ENCODE assay signal across 19 cellular contexts in genomic region chr3:75938921-75939320, GRCh38.
DNase-seq lines count a peak whose midpoint lies in the region; ATAC-seq and TF ChIP-seq lines count a peak whose summit lies in the region.
"Had no signal": no experiment of that assay in that cellular context is flagged by ENCODE, and none has a peak within 500 bp of the region (broad histone marks: within the 10 kb centered on the region; RNA-seq: fewer than 3 reads in every experiment).

No MANE protein-coding gene starts in this region.

- no peaks in the 10 kb centered on the region for H3K36me3 Mint-ChIP-seq in natural killer cell
- H3K36me3 Mint-ChIP-seq: CD14-positive monocyte; CD8-positive, alpha-beta memory T cell had no signal

- H3K79me1 ChIP-seq in IMR-90 (ENCODE audit: low read depth in 1 of 2, low read length in 2 of 2), result no peaks in the 10 kb centered on the region

- CTCF ChIA-PET in IMR-90 (lab: Yijun Ruan, JAX), result no interaction called here

- no peaks in the 10 kb centered on the region for H3K27me3 Mint-ChIP-seq in natural killer cell (ENCODE audit: low read depth in 2 of 2)
- H3K27me3 Mint-ChIP-seq: CD4-positive, alpha-beta T cell; CD8-positive, alpha-beta memory T cell had no signal

- in situ Hi-C loops in IMR-90 (cut with MboI; ENCODE audit: low sequenced_read_pairs), result no loop called here

- TF ChIP-seq POLR2A in IMR-90 (IDR thresholded peaks at IDR 0.05; ENCODE audit: low read depth, low read length), result no peak
- TF ChIP-seq POLR2A in vagina (IDR thresholded peaks at IDR 0.05), result no peak
- no peak for TF ChIP-seq POLR2A in heart left ventricle (IDR thresholded peaks at IDR 0.05)

- no peak overlapping the region for H3K14ac ChIP-seq in IMR-90 (replicated peaks; ENCODE audit: low read depth, low read length)

- H3K9me1 ChIP-seq in IMR-90 (ENCODE audit: insufficient read depth, low read length), result no peaks in the 10 kb centered on the region

- H3K4me1 Mint-ChIP-seq in natural killer cell, result no peaks in the 10 kb centered on the region
- H3K4me1 Mint-ChIP-seq: CD14-positive monocyte; CD8-positive, alpha-beta memory T cell had no signal

- H3K27ac ChIP-seq in IMR-90 (ENCODE audit: insufficient read depth, low read length) (no peak overlapping the region), SJCRH30 (no peak overlapping the region), vagina (no peak overlapping the region), heart left ventricle (no peak overlapping the region)
- H3K27ac ChIP-seq: BLaER1 treated with 17β-estradiol and CSF1 and Interleukin-3, amounts not matched to agents 10 nM and 100 nM had no signal

- H2BK15ac ChIP-seq in IMR-90 (ENCODE audit: low read depth, low read length), result no peak overlapping the region

- H3K4me1 ChIP-seq in IMR-90 (ENCODE audit: control insufficient read depth, insufficient read depth, low read length), result no peaks in the 10 kb centered on the region
- no peaks in the 10 kb centered on the region for H3K4me1 ChIP-seq in SJCRH30
- no peaks in the 10 kb centered on the region for H3K4me1 ChIP-seq in vagina
- no peaks in the 10 kb centered on the region for H3K4me1 ChIP-seq in heart left ventricle
- H3K4me1 ChIP-seq: BE2C; BLaER1 treated with 17β-estradiol and CSF1 and Interleukin-3, amounts not matched to agents 10 nM and 100 nM had no signal

- H2BK20ac ChIP-seq in IMR-90 (ENCODE audit: low read depth, low read length), result no peak overlapping the region

- no peak overlapping the region for H3K4ac ChIP-seq in IMR-90 (ENCODE audit: low read depth, low read length)

- no peak overlapping the region for H3K18ac ChIP-seq in IMR-90 (ENCODE audit: low read depth, low read length)

- H4K5ac ChIP-seq in IMR-90 (ENCODE audit: low read depth, low read length), result no peak overlapping the region

- no peak overlapping the region for H3K23ac ChIP-seq in IMR-90 (ENCODE audit: low read depth, low read length)

- intact Hi-C loops in IMR-90 (cut with micrococcal nuclease) (no loop called here), vagina (cut with DNase I) (no loop called here), natural killer cell (cut with micrococcal nuclease) (no loop called here), heart left ventricle (cut with DNase I) (no loop called here)

- H2BK5ac ChIP-seq in IMR-90 (ENCODE audit: low read depth, low read length, poor library complexity, severe bottlenecking), result no peak overlapping the region

- H3K27me3 ChIP-seq in IMR-90 (ENCODE audit: control insufficient read depth, insufficient read depth, low read length), result no peaks in the 10 kb centered on the region
- no peaks in the 10 kb centered on the region for H3K27me3 ChIP-seq in SJCRH30
- no peaks in the 10 kb centered on the region for H3K27me3 ChIP-seq in vagina
- H3K27me3 ChIP-seq in heart left ventricle, result no peaks in the 10 kb centered on the region
- H3K27me3 ChIP-seq: BE2C; BLaER1 treated with 17β-estradiol and CSF1 and Interleukin-3, amounts not matched to agents 10 nM and 100 nM had no signal

- H2AK5ac ChIP-seq in IMR-90 (ENCODE audit: low read depth, low read length), result no peak overlapping the region

- POLR2A ChIA-PET in IMR-90 (lab: Charles Lee; ENCODE audit: unreplicated experiment), result no interaction called here

- no peak overlapping the region for H3K4me3 ChIP-seq in IMR-90 (ENCODE audit: insufficient read depth, low read depth, low read length)
- no peak overlapping the region for H3K4me3 ChIP-seq in SJCRH30
- no peak overlapping the region for H3K4me3 ChIP-seq in vagina
- H3K4me3 ChIP-seq in heart left ventricle, result no peak overlapping the region
- H3K4me3 ChIP-seq: BLaER1 treated with 17β-estradiol and CSF1 and Interleukin-3, amounts not matched to agents 10 nM and 100 nM; GM23338; HAP-1 had no signal

- dilution Hi-C loops in IMR-90 (cut with HindIII; ENCODE audit: low sequenced_read_pairs, unreplicated experiment), result no loop called here

- no peak overlapping the region for H3K27ac Mint-ChIP-seq in natural killer cell
- H3K27ac Mint-ChIP-seq: CD14-positive monocyte; CD4-positive, alpha-beta T cell; CD8-positive, alpha-beta memory T cell; GM23338 had no signal

- no peaks in the 10 kb centered on the region for H4K20me1 ChIP-seq in IMR-90 (ENCODE audit: insufficient read depth, low read length)
- H4K20me1 ChIP-seq: BLaER1 treated with 17β-estradiol and CSF1 and Interleukin-3, amounts not matched to agents 10 nM and 100 nM had no signal

- H3K9me3 ChIP-seq in IMR-90 (ENCODE audit: control insufficient read depth, insufficient read depth, low read length) (no peaks in the 10 kb centered on the region), SJCRH30 (replicated peaks) (no peaks in the 10 kb centered on the region), vagina (no peaks in the 10 kb centered on the region), heart left ventricle (no peaks in the 10 kb centered on the region)
- H3K9me3 ChIP-seq: BE2C; BLaER1 treated with 17β-estradiol and CSF1 and Interleukin-3, amounts not matched to agents 10 nM and 100 nM; HAP-1 had no signal

- WGBS in IMR-90 (ENCODE audit: extremely low coverage in 2 of 2, insufficient read length in 1 of 2), 2 experiments, result 50% methylated on average over 1 of the region's 4 CpGs; no CpG with 5 or more reads in 1 of the 2 experiments
- WGBS in heart left ventricle, 4 donors, result 64 to 70% (median 67%) methylated on average over 4 of the region's 4 CpGs

- H4K8ac ChIP-seq in IMR-90 (ENCODE audit: low read depth in 2 of 2, low read length in 2 of 2), result no peak overlapping the region

- ATAC-seq in IMR-90 (ENCODE audit: low read depth) (no peak), natural killer cell (no peak), heart left ventricle (no peak)
- ATAC-seq: GM23338 had no signal

- H3K36me3 ChIP-seq in IMR-90 (ENCODE audit: control insufficient read depth, insufficient read depth, low read length), result no peaks in the 10 kb centered on the region
- H3K36me3 ChIP-seq in SJCRH30, result no peaks in the 10 kb centered on the region
- H3K36me3 ChIP-seq in vagina, result no peaks in the 10 kb centered on the region
- H3K36me3 ChIP-seq in heart left ventricle, result no peaks in the 10 kb centered on the region
- H3K36me3 ChIP-seq: BE2C; BLaER1 treated with 17β-estradiol and CSF1 and Interleukin-3, amounts not matched to agents 10 nM and 100 nM; HAP-1 had no signal

- no TSS peak for BruUV-seq in IMR-90 (replicated peaks; lab: Mats Ljungman, UMichigan)

- H2BK120ac ChIP-seq in IMR-90 (ENCODE audit: low read depth, low read length), result no peak overlapping the region

- no peak overlapping the region for H2AK9ac ChIP-seq in IMR-90 (replicated peaks; ENCODE audit: low read depth, low read length, poor library complexity)

- H3K56ac ChIP-seq in IMR-90 (ENCODE audit: extremely low read depth, insufficient read depth, low read length), result no peak overlapping the region

- DNase-seq in ELR (ENCODE audit: low read depth) (peak; percentile 51), IMR-90 (peak; percentile 7), SJCRH30 (peak; percentile 2 to 3), vagina (ENCODE audit: extremely low spot score in 2 of 2) (no peak), HK-2 (ENCODE audit: unreplicated experiment) (no peak), natural killer cell (no peak), heart left ventricle (no peak)
- DNase-seq: AML-193; BE2C; CD4-positive, alpha-beta T cell; CD8-positive, alpha-beta memory T cell; DMS 273 treated with DMSO at 0.1 percent for 48 hours; DMS79; EL; GF-D8 had no signal

- TF ChIP-seq CTCF in IMR-90 (conservative IDR thresholded peaks at IDR 0.05; ENCODE audit: low read depth, low read length) (no peak), vagina (IDR thresholded peaks at IDR 0.05) (no peak), natural killer cell (IDR thresholded peaks at IDR 0.05) (no peak), heart left ventricle (IDR thresholded peaks at IDR 0.05) (no peak)

- H3K4me3 Mint-ChIP-seq in natural killer cell, result no peak overlapping the region
- H3K4me3 Mint-ChIP-seq: CD14-positive monocyte; CD4-positive, alpha-beta T cell; CD8-positive, alpha-beta memory T cell; GM23338 had no signal

- no peak overlapping the region for H4K91ac ChIP-seq in IMR-90 (ENCODE audit: insufficient read depth, low read depth, low read length)

- H3K4me2 ChIP-seq in IMR-90 (ENCODE audit: low read depth, low read length), result no peak overlapping the region
- H3K4me2 ChIP-seq: BLaER1 treated with 17β-estradiol and CSF1 and Interleukin-3, amounts not matched to agents 10 nM and 100 nM; GM23338 had no signal

- no peak for TF ChIP-seq RAD21 in IMR-90 (IDR thresholded peaks at IDR 0.05; ENCODE audit: low read length)

- H2AFZ ChIP-seq in IMR-90 (replicated peaks; ENCODE audit: low read length, poor library complexity), result no peak overlapping the region
- H2AFZ ChIP-seq: GM23338 had no signal

- peaks cover 0 to 8% of the 10 kb centered on the region in 2 donors for H3K9me3 Mint-ChIP-seq in natural killer cell
- H3K9me3 Mint-ChIP-seq: CD4-positive, alpha-beta T cell; GM23338 had no signal

- no peak overlapping the region for H3K9ac ChIP-seq in IMR-90 (ENCODE audit: low read depth, low read length)
- H3K9ac ChIP-seq: BLaER1 treated with 17β-estradiol and CSF1 and Interleukin-3, amounts not matched to agents 10 nM and 100 nM had no signal

TF ChIP-seq in IMR-90, 13 proteins besides CTCF, POLR2A, EP300 and RAD21 (continues in another document):
- TF ChIP-seq NFE2L2 (IDR thresholded peaks at IDR 0.05; ENCODE audit: low read depth, low read length), result no peak
- TF ChIP-seq BHLHE40 (IDR thresholded peaks at IDR 0.05; ENCODE audit: low read depth, low read length), result no peak
- no peak for TF ChIP-seq MXI1 (IDR thresholded peaks at IDR 0.05; ENCODE audit: borderline replicate concordance, low read depth, low read length)
- TF ChIP-seq FOS (IDR thresholded peaks at IDR 0.05; ENCODE audit: low read depth, low read length), result no peak
- TF ChIP-seq MAZ (IDR thresholded peaks at IDR 0.05; ENCODE audit: borderline replicate concordance, low read depth, low read length), result no peak
- no peak for TF ChIP-seq CEBPB (IDR thresholded peaks at IDR 0.05; ENCODE audit: low read depth, low read length)
- no peak for TF ChIP-seq USF2 (IDR thresholded peaks at IDR 0.05; ENCODE audit: low read depth, low read length)
- no peak for TF ChIP-seq SMC3 (IDR thresholded peaks at IDR 0.05; ENCODE audit: low read depth, low read length)
- no peak for TF ChIP-seq MAFK (IDR thresholded peaks at IDR 0.05; ENCODE audit: low read depth, low read length)
- TF ChIP-seq CHD1 (IDR thresholded peaks at IDR 0.05; ENCODE audit: low read depth, low read length), result no peak

Comparison
In these comparisons a context has a peak if more than half of its experiments do, and no peak if none do; other contexts are left out.
1. DNase-seq: peak in ELR (single experiment), IMR-90 (single experiment) and SJCRH30 (2 of 2); none in vagina (0 of 2), HK-2 (single experiment), natural killer cell (single experiment) and heart left ventricle (0 of 5).